In the genomic region with DNA sequence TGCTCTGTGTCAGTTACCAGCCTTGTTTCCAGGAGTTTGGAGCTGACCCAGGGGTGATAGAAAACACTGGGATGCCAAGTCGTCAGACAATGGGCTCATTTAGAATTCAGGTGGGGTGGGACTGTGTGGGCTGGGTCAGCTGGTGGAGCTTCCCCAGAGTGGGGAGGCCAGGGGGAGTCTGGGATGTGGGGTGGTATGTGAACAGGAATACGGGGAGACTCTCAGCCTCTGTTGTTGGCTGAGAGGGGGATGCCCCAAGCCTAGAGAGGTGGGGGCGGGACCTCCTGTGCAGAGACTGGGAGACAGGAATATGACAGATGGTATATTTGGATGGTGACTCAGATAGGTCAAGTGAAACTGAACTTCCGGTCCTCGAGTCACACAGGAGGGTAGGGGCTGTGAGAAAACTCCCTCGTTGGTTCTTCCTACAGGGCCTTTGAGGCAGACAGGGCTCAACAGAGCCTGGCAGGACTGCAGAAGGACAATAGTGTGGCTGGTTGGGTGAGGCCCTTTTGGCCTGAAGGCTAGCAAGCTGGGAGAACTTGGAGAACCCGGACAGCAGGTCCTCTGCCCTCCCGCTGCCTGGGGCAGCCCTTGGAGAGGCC, we compare ENCODE assay signal across 7 cellular contexts. TPM values are rescaled to one million over a fixed set of nuclear protein-coding genes. Genes with fewer than 3 reads are reported as not detected.
DNase-seq lines count a peak whose midpoint lies in the region; ATAC-seq, FAIRE-seq and TF ChIP-seq lines count a peak whose summit lies in the region.

No MANE protein-coding gene starts in this region.

- no peak for TF ChIP-seq CTCF in OCI-LY3 (IDR thresholded peaks at IDR 0.05; ENCODE audit: low read depth, low read length)
- no peak for TF ChIP-seq CTCF in choroid plexus epithelial cell (conservative IDR thresholded peaks at IDR 0.05; ENCODE audit: low read depth, low read length)

- H3K9me3 ChIP-seq in OCI-LY3 (ENCODE audit: insufficient read depth, low read length) (no peaks in the 10 kb centered on the region), small intestine (ENCODE audit: control insufficient read depth, low read depth) (no peaks in the 10 kb centered on the region)

- ATAC-seq in GM18907 (IDR thresholded peaks at IDR 0.05; ENCODE audit: unreplicated experiment) = peak; percentile 48
- peak; percentile 63 for ATAC-seq in HG02678 (IDR thresholded peaks at IDR 0.05; ENCODE audit: unreplicated experiment)

- H3K4me2 ChIP-seq in OCI-LY3 (ENCODE audit: low read length) = peak overlapping the region; percentile 86

- no peaks in the 10 kb centered on the region for H4K20me1 ChIP-seq in OCI-LY3 (ENCODE audit: insufficient read depth, low read length)

- no peaks in the 10 kb centered on the region for H3K9me3 Mint-ChIP-seq in immature natural killer cell

- peak overlapping the region; percentile 92 for H3K27ac ChIP-seq in OCI-LY3 (ENCODE audit: low read length)
- H3K27ac ChIP-seq in small intestine (ENCODE audit: low read depth in 1 of 2, low read length in 1 of 2) = peak overlapping the region; percentile 30 to 33

- H3K4me3 Mint-ChIP-seq in immature natural killer cell = no peak overlapping the region

- DNase-seq in choroid plexus epithelial cell (ENCODE audit: low read depth) = peak; percentile 55
- DNase-seq in small intestine = peak; percentile 40
- no peak for DNase-seq in immature natural killer cell
- DNase-seq in UCSD-AML1 (lab: John Stamatoyannopoulos, UW; ENCODE audit: unreplicated experiment) = no peak

- no peak overlapping the region for H3K27ac Mint-ChIP-seq in immature natural killer cell

- peak overlapping the region; percentile 50; the same call in 1 of the 2 replicates for H2AFZ ChIP-seq in OCI-LY3 (ENCODE audit: low read depth, low read length)

- H3K4me1 Mint-ChIP-seq in immature natural killer cell = peaks cover 0 to 2% of the 10 kb centered on the region in 2 donors

- no peaks in the 10 kb centered on the region for H3K36me3 Mint-ChIP-seq in immature natural killer cell

- H3K27me3 ChIP-seq in OCI-LY3 (ENCODE audit: low read depth, low read length) (no peaks in the 10 kb centered on the region), small intestine (ENCODE audit: control insufficient read depth in 2 of 2, insufficient read depth in 2 of 2, low read length in 2 of 2) (no peaks in the 10 kb centered on the region)

- WGBS in small intestine, 3 donors = 48 to 53% (median 50%) methylated on average over 8 of the region's 8 CpGs

- H3K36me3 ChIP-seq in OCI-LY3 (replicated peaks; ENCODE audit: low read depth, low read length) (no peaks in the 10 kb centered on the region), small intestine (ENCODE audit: control insufficient read depth in 2 of 2, insufficient read depth in 2 of 2, low read length in 2 of 2) (peaks cover 0 to 7% of the 10 kb centered on the region in 2 donors)

- peaks cover 0 to 7% (median 5%) of the 10 kb centered on the region in 3 donors for H3K27me3 Mint-ChIP-seq in immature natural killer cell (ENCODE audit: low read depth in 3 of 3)

- H3K4me1 ChIP-seq in OCI-LY3 (ENCODE audit: low read length) (peaks cover 98% of the 10 kb centered on the region), small intestine (ENCODE audit: control insufficient read depth in 2 of 2, insufficient read depth in 1 of 2, low read depth in 1 of 2, low read length in 1 of 2) (peaks cover 3 to 4% of the 10 kb centered on the region in 2 donors)

- H3K4me3 ChIP-seq in OCI-LY3 (ENCODE audit: low read length) = peak overlapping the region; percentile 63
- no peak overlapping the region for H3K4me3 ChIP-seq in choroid plexus epithelial cell (ENCODE audit: low read depth, low read length)
- H3K4me3 ChIP-seq in small intestine (ENCODE audit: low read depth in 1 of 2, low read length in 2 of 2) = no peak overlapping the region

- no peaks in the 10 kb centered on the region; the same call in 1 of the 2 replicates for H3K79me2 ChIP-seq in OCI-LY3 (ENCODE audit: low read length)

- FAIRE-seq in small intestine (lab: Jason Lieb, UNC) = no peak

- H3K9ac ChIP-seq in OCI-LY3 (ENCODE audit: low read length) = peak overlapping the region; percentile 77

RNA-seq across cellular contexts. Expression of gene CDH1, which starts 23.7 kb away (rescaled TPM):
- 100 to 1,000 TPM in 1 of 3 donors, 10 to 100 TPM in 2; 76.2 to 119 (median 99.3) TPM for polyA plus RNA-seq in small intestine
- under 1 TPM in 1 of 3 donors, not detected in 2; 0.91 TPM for polyA plus RNA-seq in immature natural killer cell

Comparison
In these comparisons a context has a peak if more than half of its experiments do, and no peak if none do; other contexts are left out.
1. DNase-seq: peak in choroid plexus epithelial cell (single experiment) and small intestine (single experiment); none in immature natural killer cell (0 of 3) and UCSD-AML1 (single experiment).
2. RNA of gene CDH1, which starts 23.7 kb away (polyA plus RNA-seq): 76.2 to 119 TPM in small intestine; 0.91 TPM in immature natural killer cell; every median in the first group is over 10 times any median in the second.